In genomic region chr3:87546216-87546615, GRCh38 we compare ENCODE assay signal across 22 cellular contexts.
A peak's percentile ranks its signal among the peaks of the same experiment; 100 is the strongest.
DNase-seq lines count a peak whose midpoint lies in the region; ATAC-seq and TF ChIP-seq lines count a peak whose summit lies in the region.
"Had no signal": no experiment of that assay in that cellular context is flagged by ENCODE, and none has a peak within 500 bp of the region (broad histone marks: within the 10 kb centered on the region; RNA-seq: fewer than 3 reads in every experiment).

No MANE protein-coding gene starts in this region.

- no peaks in the 10 kb centered on the region for H3K27me3 Mint-ChIP-seq in Calu3 (ENCODE audit: unreplicated experiment)
- H3K27me3 Mint-ChIP-seq: CD4-positive, CD25-positive, alpha-beta regulatory T cell had no signal

- WGBS in heart right ventricle, 2 donors, result 82 to 83% methylated on average over 5 of the region's 5 CpGs

- H3K4me3 ChIP-seq in SK-N-MC (no peak overlapping the region), MM.1S (ENCODE audit: low read length) (no peak overlapping the region), heart right ventricle (no peak overlapping the region)
- H3K4me3 ChIP-seq: BLaER1 had no signal

- H2AFZ ChIP-seq in MM.1S (ENCODE audit: low read length), result no peak overlapping the region

- DNase-seq in Daoy (ENCODE audit: low read depth) (peak; percentile 3), HT1080 (ENCODE audit: low read depth) (peak; percentile 18), SK-N-MC (ENCODE audit: low read depth, low spot score) (no peak), foreskin keratinocyte (peak; percentile 4 to 18), MM.1S (no peak), posterior vena cava (ENCODE audit: low spot score) (no peak), heart right ventricle (no peak), Calu3 (no peak)
- DNase-seq: CD4-positive, CD25-positive, alpha-beta regulatory T cell; H7; HFFc6; Karpas-422; NCI-H2029; NCI-H446; NCI-H524 treated with DMSO at 0.1 percent for 48 hours; NCI-H774; NK-92 treated with Interleukin-12 subunit alpha and Interleukin-12 subunit beta, amount 100 ng/mL, for 24 hours; PC-3; SIG-M5; SK-N-SH; SW 1271 had no signal

- H4K20me1 ChIP-seq in MM.1S (ENCODE audit: insufficient read depth, low read length), result no peaks in the 10 kb centered on the region
- H4K20me1 ChIP-seq: BLaER1 had no signal

- peaks cover 12% of the 10 kb centered on the region; the same call in 1 of the 2 replicates for H3K36me3 ChIP-seq in SK-N-MC (ENCODE audit: insufficient read depth, low read length)
- H3K36me3 ChIP-seq in MM.1S (replicated peaks; ENCODE audit: insufficient read depth, low read length), result no peaks in the 10 kb centered on the region
- H3K36me3 ChIP-seq in heart right ventricle, result no peaks in the 10 kb centered on the region
- H3K36me3 ChIP-seq: BLaER1 had no signal

- no peaks in the 10 kb centered on the region for H3K9me3 Mint-ChIP-seq in Calu3 (ENCODE audit: low read depth, unreplicated experiment)
- H3K9me3 Mint-ChIP-seq: HFFc6 had no signal

- no peaks in the 10 kb centered on the region for H3K27me3 ChIP-seq in foreskin keratinocyte
- no peaks in the 10 kb centered on the region for H3K27me3 ChIP-seq in MM.1S (replicated peaks; ENCODE audit: insufficient read depth, low read length)
- H3K27me3 ChIP-seq in heart right ventricle, result no peaks in the 10 kb centered on the region
- H3K27me3 ChIP-seq: BLaER1 had no signal

- no peak for TF ChIP-seq CTCF in foreskin keratinocyte (conservative IDR thresholded peaks at IDR 0.05)
- no peak for TF ChIP-seq CTCF in MM.1S (IDR thresholded peaks at IDR 0.05; ENCODE audit: low read length)
- no peak for TF ChIP-seq CTCF in heart right ventricle (IDR thresholded peaks at IDR 0.05)
- no peak for TF ChIP-seq CTCF in Calu3 (IDR thresholded peaks at IDR 0.05; ENCODE audit: unreplicated experiment)

- H3K79me2 ChIP-seq in MM.1S (ENCODE audit: low read length), result no peaks in the 10 kb centered on the region

- CTCF ChIA-PET in Calu3 (lab: Charles Lee), result no interaction called here

- intact Hi-C loops in posterior vena cava (cut with DNase I) (no loop called here), heart right ventricle (cut with DNase I) (no loop called here), Calu3 (cut with micrococcal nuclease; ENCODE audit: unreplicated experiment) (no loop called here)

- H3K27ac ChIP-seq in SK-N-MC (peak overlapping the region; percentile 99), foreskin keratinocyte (no peak overlapping the region), MM.1S (ENCODE audit: low read length) (no peak overlapping the region), heart right ventricle (no peak overlapping the region)
- H3K27ac ChIP-seq: BLaER1 had no signal

- BruUV-seq in Calu3 (replicated peaks; lab: Mats Ljungman, UMichigan), result no TSS peak

- no peaks in the 10 kb centered on the region for H3K36me3 Mint-ChIP-seq in Calu3 (ENCODE audit: insufficient read depth, unreplicated experiment)
- H3K36me3 Mint-ChIP-seq: CD4-positive, CD25-positive, alpha-beta regulatory T cell had no signal

- no peaks in the 10 kb centered on the region for H3K9me2 ChIP-seq in MM.1S (replicated peaks; ENCODE audit: insufficient read depth, low read length)

- no peaks in the 10 kb centered on the region for H3F3A ChIP-seq in MM.1S (ENCODE audit: insufficient read depth, low read length)

- no peak overlapping the region for H3K4me2 ChIP-seq in MM.1S (ENCODE audit: low read depth, low read length)
- H3K4me2 ChIP-seq: BLaER1, SK-N-SH had no signal

- H3K27ac Mint-ChIP-seq in Calu3 (ENCODE audit: unreplicated experiment), result no peak overlapping the region
- H3K27ac Mint-ChIP-seq: HFFc6 had no signal

- H3K9ac ChIP-seq in SK-N-MC (ENCODE audit: insufficient read length), result peak overlapping the region; percentile 70
- no peak overlapping the region for H3K9ac ChIP-seq in MM.1S (ENCODE audit: low read length)
- H3K9ac ChIP-seq: BLaER1, SK-N-SH had no signal

- ATAC-seq in foreskin keratinocyte (peak; percentile 25), heart right ventricle (no peak)
- ATAC-seq: PC-3 had no signal

- no peaks in the 10 kb centered on the region for H3K4me1 Mint-ChIP-seq in Calu3 (ENCODE audit: low read depth, unreplicated experiment)
- H3K4me1 Mint-ChIP-seq: CD4-positive, CD25-positive, alpha-beta regulatory T cell had no signal

- no peaks in the 10 kb centered on the region for H3K4me1 ChIP-seq in foreskin keratinocyte
- no peaks in the 10 kb centered on the region for H3K4me1 ChIP-seq in MM.1S (ENCODE audit: low read length)
- no peaks in the 10 kb centered on the region for H3K4me1 ChIP-seq in heart right ventricle
- H3K4me1 ChIP-seq: BLaER1 had no signal

- no peak overlapping the region for H3K4me3 Mint-ChIP-seq in Calu3 (ENCODE audit: low read depth, unreplicated experiment)
- H3K4me3 Mint-ChIP-seq: CD4-positive, CD25-positive, alpha-beta regulatory T cell; HFFc6 had no signal

- H3K9me3 ChIP-seq in SK-N-MC (ENCODE audit: low read depth, low read length) (peaks cover 6% of the 10 kb centered on the region), MM.1S (replicated peaks; ENCODE audit: insufficient read depth, low read length) (no peaks in the 10 kb centered on the region), heart right ventricle (no peaks in the 10 kb centered on the region)
- H3K9me3 ChIP-seq: BLaER1, SK-N-SH had no signal

Comparison
In these comparisons a context has a peak if more than half of its experiments do, and no peak if none do; other contexts are left out.
1. DNase-seq: peak in Daoy (single experiment), HT1080 (single experiment) and foreskin keratinocyte (2 of 2); none in SK-N-MC (single experiment), MM.1S (single experiment), posterior vena cava (single experiment), heart right ventricle (0 of 2) and Calu3 (single experiment).